In the genomic region with DNA sequence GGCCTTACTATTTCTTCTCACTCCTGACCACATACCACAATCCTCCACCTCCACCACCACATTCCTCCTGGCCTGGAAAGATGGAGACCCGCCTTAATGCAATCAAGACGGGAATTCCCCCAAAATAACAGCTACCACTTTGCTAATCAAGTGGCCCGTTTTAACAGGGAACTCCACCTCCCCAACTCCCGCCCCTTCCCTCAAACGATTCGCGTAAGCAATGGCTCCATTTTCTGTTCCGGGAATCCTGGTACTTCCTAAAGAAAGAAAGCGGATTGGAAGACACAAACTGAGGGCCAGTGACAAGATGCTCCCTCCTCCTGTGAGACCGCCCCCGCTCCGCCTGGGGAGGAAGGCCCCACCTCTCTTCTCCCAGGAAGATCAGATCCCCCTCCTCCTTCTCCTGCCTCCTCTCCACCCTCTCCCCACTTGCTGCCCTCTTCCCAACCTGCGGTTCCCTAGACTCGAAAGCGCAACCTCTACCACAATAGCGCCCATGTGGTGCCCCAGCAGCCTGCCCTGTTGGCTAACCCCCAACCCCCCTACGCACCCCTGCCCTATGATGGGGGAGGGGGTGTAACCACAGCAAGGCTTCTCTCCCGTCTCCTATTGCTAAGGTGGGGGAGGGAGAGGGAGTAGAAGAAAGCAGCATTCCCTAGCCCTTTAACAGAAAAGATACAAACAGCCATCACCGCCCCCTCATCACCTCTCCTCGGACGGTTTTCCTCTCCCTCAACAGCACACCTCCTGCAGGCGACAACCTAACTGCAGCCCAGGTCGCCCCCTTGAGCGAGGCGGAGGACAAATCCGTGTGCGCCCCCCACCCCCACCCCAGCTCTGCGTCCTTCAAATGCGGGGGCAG, we compare ENCODE assay signal across 8 cellular contexts. TPM values are rescaled to one million over a fixed set of nuclear protein-coding genes. Genes with fewer than 3 reads are reported as not detected.
DNase-seq lines count a peak whose midpoint lies in the region; ATAC-seq, FAIRE-seq and TF ChIP-seq lines count a peak whose summit lies in the region.

No MANE protein-coding gene starts in this region.

- H3K27me3 ChIP-seq in sigmoid colon: peaks cover 0 to 6% (median 0%) of the 10 kb centered on the region in 3 donors

- no peak for TF ChIP-seq POLR2A in sigmoid colon (IDR thresholded peaks at IDR 0.05)
- no peak for TF ChIP-seq POLR2A in GM12892 (IDR thresholded peaks at IDR 0.05; ENCODE audit: low read depth, low read length)

- H3K4me3 ChIP-seq in sigmoid colon: peak overlapping the region; percentile 77 to 100 (median 88)

- H3K4me3 Mint-ChIP-seq in CD14-positive monocyte: peak overlapping the region; percentile 96 to 97

- peaks cover 0 to 25% (median 15%) of the 10 kb centered on the region in 4 donors for H3K4me1 ChIP-seq in sigmoid colon

- 1 to 2% methylated on average over 29 of the region's 29 CpGs for WGBS in sigmoid colon, 2 donors

- peaks cover 17 to 21% of the 10 kb centered on the region in 2 donors for H3K36me3 Mint-ChIP-seq in CD14-positive monocyte

- TF ChIP-seq CTCF in CD14-positive monocyte (IDR thresholded peaks at IDR 0.05): no peak
- TF ChIP-seq CTCF in sigmoid colon (IDR thresholded peaks at IDR 0.05): no peak

- no peak for FAIRE-seq in GM12892 (lab: Jason Lieb, UNC)

- peaks cover 0 to 4% (median 0%) of the 10 kb centered on the region in 4 donors for H3K36me3 ChIP-seq in sigmoid colon

- DNase-seq in CD14-positive monocyte (ENCODE audit: low spot score): no peak
- peak; percentile 95 for DNase-seq in LHCN-M2 (ENCODE audit: low read depth)
- DNase-seq in RPMI8226: peak; percentile 48
- peak in 55 of 61 donors; percentile 18 to 94 (median 70) for DNase-seq in caudate nucleus (lab: John Stamatoyannopoulos, UW)
- peak; percentile 94 for DNase-seq in iPS-NIHi11 (ENCODE audit: low spot score)
- peak; percentile 94 for DNase-seq in sigmoid colon
- DNase-seq in GM12892 (ENCODE audit: insufficient read length): no peak

- H3K27ac Mint-ChIP-seq in CD14-positive monocyte: peak overlapping the region; percentile 85 to 97 (median 94)

- H3K9me3 ChIP-seq in sigmoid colon: no peaks in the 10 kb centered on the region

- H3K27ac ChIP-seq in caudate nucleus (ENCODE audit: low read depth, low read length) (peak overlapping the region; percentile 80), sigmoid colon (peak overlapping the region; percentile 79 to 93 (median 88))

- peak; percentile 16 for ATAC-seq in GM19043 (IDR thresholded peaks at IDR 0.05; ENCODE audit: low read depth, unreplicated experiment)

- peaks cover 45% of the 10 kb centered on the region for H3K4me1 Mint-ChIP-seq in CD14-positive monocyte

- H3K27me3 Mint-ChIP-seq in CD14-positive monocyte (ENCODE audit: low read depth in 3 of 3): peaks cover 2 to 13% (median 6%) of the 10 kb centered on the region in 3 donors

- TF ChIP-seq EP300 in sigmoid colon (IDR thresholded peaks at IDR 0.05): peak in 1 of 4 donors; percentile 51

- H3K9me3 Mint-ChIP-seq in CD14-positive monocyte: peaks cover 0 to 2% (median 0%) of the 10 kb centered on the region in 7 donors

- intact Hi-C loops in CD14-positive monocyte (cut with micrococcal nuclease) (no loop called here), sigmoid colon (cut with DNase I) (no loop called here)

RNA-seq across cellular contexts. Expression of a gene that starts 0.8 kb away (rescaled TPM):
- polyA plus RNA-seq in CD14-positive monocyte (10 to 100 TPM; 56.5 to 58.4 TPM), sigmoid colon (100 to 1,000 TPM in 2 of 3 donors, 10 to 100 TPM in 1; 87.7 to 161 (median 132) TPM)
- total RNA-seq in LHCN-M2 (2014; rRNA removed) (75.0 and 88.8 TPM in 2 replicates), sigmoid colon (10 to 100 TPM; 37.9 to 61.0 (median 49.3) TPM)
- 180 TPM for polyA plus RNA-seq in LHCN-M2 (2012)
- 89.4 TPM for polyA plus RNA-seq in GM12892 (2012; ENCODE audit: missing spikeins)

RNA-seq across cellular contexts. Expression of a gene that starts 15.0 kb away (rescaled TPM):
- not detected for polyA plus RNA-seq in CD14-positive monocyte
- 1.5 TPM in 1 of 2 replicates, not detected in the other for total RNA-seq in LHCN-M2 (2014; rRNA removed)
- 1.4 TPM for polyA plus RNA-seq in LHCN-M2 (2012)
- under 1 TPM in 3 of 4 donors, not detected in 1; 0.28 to 0.49 (median 0.36) TPM for total RNA-seq in sigmoid colon
- polyA plus RNA-seq in sigmoid colon: 1 to 10 TPM in 1 of 3 donors, not detected in 2; 1.0 TPM
- polyA plus RNA-seq in GM12892 (2012; ENCODE audit: missing spikeins): 0.36 TPM

RNA-seq across cellular contexts. Expression of a gene that starts 21.6 kb away (rescaled TPM):
- polyA plus RNA-seq in CD14-positive monocyte (not detected), sigmoid colon (under 1 TPM in 1 of 3 donors, not detected in 2; 0.10 TPM)
- total RNA-seq in LHCN-M2 (2014; rRNA removed) (not detected in 2 replicates), sigmoid colon (not detected)
- not detected for polyA plus RNA-seq in LHCN-M2 (2012)
- polyA plus RNA-seq in GM12892 (2012; ENCODE audit: missing spikeins): not detected

RNA-seq across cellular contexts. Expression of a gene that starts 31.2 kb away (rescaled TPM):
- polyA plus RNA-seq in CD14-positive monocyte: 1 to 10 TPM; 1.5 to 2.2 TPM
- 12.6 and 17.3 TPM in 2 replicates for total RNA-seq in LHCN-M2 (2014; rRNA removed)
- 47.2 TPM for polyA plus RNA-seq in LHCN-M2 (2012)
- total RNA-seq in sigmoid colon: 1 to 10 TPM; 4.6 to 7.5 (median 6.4) TPM
- 10 to 100 TPM; 12.0 to 50.2 (median 12.3) TPM for polyA plus RNA-seq in sigmoid colon
- 73.9 TPM for polyA plus RNA-seq in GM12892 (2012; ENCODE audit: missing spikeins)

RNA-seq across cellular contexts. Expression of a gene that starts 42.7 kb away (rescaled TPM):
- polyA plus RNA-seq in CD14-positive monocyte (not detected), sigmoid colon (under 1 TPM in 2 of 3 donors, not detected in 1; 0.60 to 0.69 TPM)
- total RNA-seq in LHCN-M2 (2014; rRNA removed) (0.06 and 0.52 TPM in 2 replicates), sigmoid colon (under 1 TPM in 1 of 4 donors, not detected in 3; 0.14 TPM)
- 0.38 TPM for polyA plus RNA-seq in LHCN-M2 (2012)
- polyA plus RNA-seq in GM12892 (2012; ENCODE audit: missing spikeins): 2.2 TPM

Comparison
In these comparisons a context has a peak if more than half of its experiments do, and no peak if none do; other contexts are left out.
1. DNase-seq: peak in LHCN-M2 (single experiment), RPMI8226 (single experiment), caudate nucleus (55 of 61), iPS-NIHi11 (single experiment) and sigmoid colon (single experiment); none in CD14-positive monocyte (single experiment) and GM12892 (single experiment).